1 cellular context compared by ENCODE assay signal in the genomic region with DNA sequence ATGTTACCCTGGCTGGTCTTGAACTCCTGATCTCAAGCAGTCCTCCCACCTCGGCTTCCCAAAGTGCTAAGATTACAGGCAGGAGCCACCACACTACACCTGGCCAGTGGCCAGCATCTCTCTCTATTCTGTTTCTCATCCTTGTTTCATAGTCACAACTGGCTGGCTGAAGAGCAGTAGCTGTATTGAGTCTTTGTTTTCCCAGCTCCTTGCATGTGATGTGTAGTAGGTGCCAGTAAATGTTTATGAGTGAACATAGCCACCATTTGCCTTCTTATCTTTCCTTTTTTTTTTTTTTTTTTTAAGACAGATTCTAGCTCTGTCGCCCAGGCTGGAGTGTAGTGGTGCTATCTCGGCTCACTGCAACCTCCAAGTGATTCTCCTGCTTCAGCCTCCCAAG.
TF ChIP-seq lines count a peak whose summit lies in the region.

No MANE protein-coding gene starts in this region.

TF ChIP-seq in K562, 482 proteins besides CTCF, POLR2A, EP300 and RAD21:
- TF ChIP-seq, protein P1, sequence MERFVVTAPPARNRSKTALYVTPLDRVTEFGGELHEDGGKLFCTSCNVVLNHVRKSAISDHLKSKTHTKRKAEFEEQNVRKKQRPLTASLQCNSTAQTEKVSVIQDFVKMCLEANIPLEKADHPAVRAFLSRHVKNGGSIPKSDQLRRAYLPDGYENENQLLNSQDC (CRISPR knock-in tag; IDR thresholded peaks at IDR 0.05) = no peak
- TF ChIP-seq FOXJ2 (tag; IDR thresholded peaks at IDR 0.05) (0 out of 2 replicates have a peak, but pooled peaks have one; percentile 56), NFIC (IDR thresholded peaks at IDR 0.05) (0 out of 2 replicates have a peak, but pooled peaks have one; percentile 34), TCF7 (IDR thresholded peaks at IDR 0.05; ENCODE audit: borderline replicate concordance) (no peak)
